6 cellular contexts compared by ENCODE assay signal in the genomic region with DNA sequence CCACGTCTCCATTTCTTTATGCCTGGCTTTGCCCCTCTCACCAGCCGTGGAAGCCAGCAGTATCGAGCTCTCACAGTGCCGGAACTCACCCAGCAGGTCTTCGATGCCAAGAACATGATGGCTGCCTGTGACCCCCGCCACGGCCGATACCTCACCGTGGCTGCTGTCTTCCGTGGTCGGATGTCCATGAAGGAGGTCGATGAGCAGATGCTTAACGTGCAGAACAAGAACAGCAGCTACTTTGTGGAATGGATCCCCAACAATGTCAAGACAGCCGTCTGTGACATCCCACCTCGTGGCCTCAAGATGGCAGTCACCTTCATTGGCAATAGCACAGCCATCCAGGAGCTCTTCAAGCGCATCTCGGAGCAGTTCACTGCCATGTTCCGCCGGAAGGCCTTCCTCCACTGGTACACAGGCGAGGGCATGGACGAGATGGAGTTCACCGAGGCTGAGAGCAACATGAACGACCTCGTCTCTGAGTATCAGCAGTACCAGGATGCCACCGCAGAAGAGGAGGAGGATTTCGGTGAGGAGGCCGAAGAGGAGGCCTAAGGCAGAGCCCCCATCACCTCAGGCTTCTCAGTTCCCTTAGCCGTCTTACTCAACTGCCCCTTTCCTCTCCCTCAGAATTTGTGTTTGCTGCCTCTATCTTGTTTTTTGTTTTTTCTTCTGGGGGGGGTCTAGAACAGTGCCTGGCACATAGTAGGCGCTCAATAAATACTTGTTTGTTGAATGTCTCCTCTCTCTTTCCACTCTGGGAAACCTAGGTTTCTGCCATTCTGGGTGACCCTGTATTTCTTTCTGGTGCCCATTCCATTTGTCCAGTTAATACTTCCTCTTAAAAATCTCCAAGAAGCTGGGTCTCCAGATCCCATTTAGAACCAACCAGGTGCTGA. TPM values are rescaled to one million over a fixed set of nuclear protein-coding genes. Genes with fewer than 3 reads are reported as not detected.
DNase-seq lines count a peak whose midpoint lies in the region; ATAC-seq and TF ChIP-seq lines count a peak whose summit lies in the region.
"Not testable (repeated sequence)": the region's sequence is repeated elsewhere in the genome, so short reads cannot be mapped to it uniquely, and the experiment has no call there.

No MANE protein-coding gene starts in this region.

- peaks cover 73% of the 10 kb centered on the region for H3K36me3 Mint-ChIP-seq in activated CD4-positive, alpha-beta memory T cell treated with anti-CD3 and anti-CD28 coated beads, Interleukin-2, amount 10 ng/mL, durations not matched to agents 7 days and 5 days (ENCODE audit: low read depth)
- peaks cover 73% of the 10 kb centered on the region for H3K36me3 Mint-ChIP-seq in central memory CD8-positive, alpha-beta T cell (ENCODE audit: insufficient read depth)

- H3K79me2 ChIP-seq in Loucy (ENCODE audit: insufficient read depth, low read length): peaks cover 76% of the 10 kb centered on the region

- H3K9me3 Mint-ChIP-seq in activated CD4-positive, alpha-beta memory T cell treated with anti-CD3 and anti-CD28 coated beads, Interleukin-2, amount 10 ng/mL, durations not matched to agents 7 days and 5 days; central memory CD8-positive, alpha-beta T cell: not testable (repeated sequence)

- H3K9me2 ChIP-seq in Loucy (replicated peaks; ENCODE audit: low read depth, low read length): not testable (repeated sequence)

- peaks cover 36 to 62% (median 44%) of the 10 kb centered on the region in 10 experiments for H3K4me1 ChIP-seq in BLaER1 treated with 17β-estradiol and CSF1 and Interleukin-3, amounts not matched to agents 10 nM and 100 nM
- H3K4me1 ChIP-seq in Loucy (ENCODE audit: insufficient read depth, low read length, poor library complexity, severe bottlenecking) (peaks cover 32% of the 10 kb centered on the region), lower lobe of right lung (peaks cover 31% of the 10 kb centered on the region)

- not testable (repeated sequence) for H3K9me3 ChIP-seq in BLaER1 treated with 17β-estradiol and CSF1 and Interleukin-3, amounts not matched to agents 10 nM and 100 nM (replicated peaks in 1 of 11); Loucy (ENCODE audit: insufficient read depth, low read depth, low read length); lower lobe of right lung

- H3K4me2 ChIP-seq in BLaER1 treated with 17β-estradiol and CSF1 and Interleukin-3, amounts not matched to agents 10 nM and 100 nM: peak overlapping the region; percentile 76 to 96 (median 90)
- peak overlapping the region; percentile 100 for H3K4me2 ChIP-seq in Loucy (ENCODE audit: low read depth, low read length, poor library complexity, severe bottlenecking)

- TF ChIP-seq CTCF in Loucy (conservative IDR thresholded peaks at IDR 0.05; ENCODE audit: low read length); lower lobe of right lung (IDR thresholded peaks at IDR 0.05): not testable (repeated sequence)

- ATAC-seq in central memory CD8-positive, alpha-beta T cell (replicated peaks; ENCODE audit: extremely low read depth, poor library complexity, severe bottlenecking); lower lobe of right lung: not testable (repeated sequence)

- POLR2A ChIA-PET in activated CD4-positive, alpha-beta memory T cell treated with anti-CD3 and anti-CD28 coated beads, Interleukin-2, amount 10 ng/mL, durations not matched to agents 7 days and 5 days (lab: Charles Lee): interaction anchor here (0.7 to 16.4 kb wide), 9 partner anchors 11 to 109 kb away, joined by 3 to 561 read pairs (median 16); a partner anchor contains a TSS

- not testable (repeated sequence) for DNase-seq in activated CD4-positive, alpha-beta memory T cell treated with anti-CD3 and anti-CD28 coated beads, Interleukin-2, amount 10 ng/mL, durations not matched to agents 7 days and 5 days; central memory CD8-positive, alpha-beta T cell (ENCODE audit: low spot score in 2 of 2)
- DNase-seq in lower lobe of right lung: peak; percentile 38
- DNase-seq in stimulated activated CD4-positive, alpha-beta T cell treated with anti-CD3 and anti-CD28 coated beads, Interleukin-15, amount 100 ng/mL, for 24 hours: peak; percentile 23

- H3K9ac ChIP-seq in BLaER1 treated with 17β-estradiol and CSF1 and Interleukin-3, amounts not matched to agents 10 nM and 100 nM: peak overlapping the region; percentile 54 to 100 (median 98); a peak in 19 of 22 replicates
- peak overlapping the region; percentile 38 for H3K9ac ChIP-seq in Loucy (ENCODE audit: low read depth, low read length, poor library complexity, severe bottlenecking)

- H3K4me3 ChIP-seq in BLaER1 treated with 17β-estradiol and CSF1 and Interleukin-3, amounts not matched to agents 10 nM and 100 nM: peak overlapping the region; percentile 81 to 98 (median 90); a peak in 16 of 20 replicates
- H3K4me3 ChIP-seq in Loucy (ENCODE audit: low read length, poor library complexity, severe bottlenecking): peak overlapping the region; percentile 98
- not testable (repeated sequence) for H3K4me3 ChIP-seq in lower lobe of right lung

- CTCF ChIA-PET in activated CD4-positive, alpha-beta memory T cell treated with anti-CD3 and anti-CD28 coated beads, Interleukin-2, amount 10 ng/mL, durations not matched to agents 7 days and 5 days (lab: Charles Lee): interaction anchor here (1.0 to 25.8 kb wide), 5 partner anchors 36 to 241 kb away, joined by 3 to 626 read pairs (median 20); a partner anchor contains a TSS

- intact Hi-C loops in lower lobe of right lung (cut with DNase I): loop anchor here (5.0 kb wide), 1 partner anchor 47 kb away; no protein-coding TSS in a partner anchor

- peaks cover 70 to 78% (median 77%) of the 10 kb centered on the region in 11 experiments for H4K20me1 ChIP-seq in BLaER1 treated with 17β-estradiol and CSF1 and Interleukin-3, amounts not matched to agents 10 nM and 100 nM
- H4K20me1 ChIP-seq in Loucy (ENCODE audit: insufficient read depth, low read length, poor library complexity, severe bottlenecking): peaks cover 65% of the 10 kb centered on the region

- not testable (repeated sequence) for H3K27me3 Mint-ChIP-seq in activated CD4-positive, alpha-beta memory T cell treated with anti-CD3 and anti-CD28 coated beads, Interleukin-2, amount 10 ng/mL, durations not matched to agents 7 days and 5 days; central memory CD8-positive, alpha-beta T cell

- peak overlapping the region in 8 of 11 experiments; percentile 9 to 49 (median 14); a peak in 7 of 22 replicates for H3K27ac ChIP-seq in BLaER1 treated with 17β-estradiol and CSF1 and Interleukin-3, amounts not matched to agents 10 nM and 100 nM
- not testable (repeated sequence) for H3K27ac ChIP-seq in lower lobe of right lung

- H3K27ac Mint-ChIP-seq in activated CD4-positive, alpha-beta memory T cell treated with anti-CD3 and anti-CD28 coated beads, Interleukin-2, amount 10 ng/mL, durations not matched to agents 7 days and 5 days: peak overlapping the region; percentile 71
- H3K27ac Mint-ChIP-seq in central memory CD8-positive, alpha-beta T cell (ENCODE audit: low read depth): peak overlapping the region; percentile 69

- not testable (repeated sequence) for H3K27me3 ChIP-seq in BLaER1 treated with 17β-estradiol and CSF1 and Interleukin-3, amounts not matched to agents 10 nM and 100 nM; lower lobe of right lung (ENCODE audit: low read depth)
- peaks cover 15% of the 10 kb centered on the region for H3K27me3 ChIP-seq in Loucy (ENCODE audit: insufficient read depth, low read length, poor library complexity, severe bottlenecking)

- peaks cover 46% of the 10 kb centered on the region for H3K4me1 Mint-ChIP-seq in activated CD4-positive, alpha-beta memory T cell treated with anti-CD3 and anti-CD28 coated beads, Interleukin-2, amount 10 ng/mL, durations not matched to agents 7 days and 5 days
- H3K4me1 Mint-ChIP-seq in central memory CD8-positive, alpha-beta T cell: peaks cover 45% of the 10 kb centered on the region

- not testable (repeated sequence) for H2AFZ ChIP-seq in Loucy (ENCODE audit: low read length)

- H3K36me3 ChIP-seq in BLaER1 treated with 17β-estradiol and CSF1 and Interleukin-3, amounts not matched to agents 10 nM and 100 nM: peaks cover 69 to 76% (median 75%) of the 10 kb centered on the region in 11 experiments
- H3K36me3 ChIP-seq in Loucy (ENCODE audit: insufficient read depth, low read length): peaks cover 60% of the 10 kb centered on the region
- peaks cover 73% of the 10 kb centered on the region for H3K36me3 ChIP-seq in lower lobe of right lung

- H3F3A ChIP-seq in Loucy (ENCODE audit: low read depth): peaks cover 32% of the 10 kb centered on the region

- peak overlapping the region; percentile 84 for H3K4me3 Mint-ChIP-seq in activated CD4-positive, alpha-beta memory T cell treated with anti-CD3 and anti-CD28 coated beads, Interleukin-2, amount 10 ng/mL, durations not matched to agents 7 days and 5 days
- peak overlapping the region; percentile 94 for H3K4me3 Mint-ChIP-seq in central memory CD8-positive, alpha-beta T cell

RNA-seq across cellular contexts. Expression of a gene that starts 3.9 kb away (rescaled TPM):
- 1,000 to 10,000 TPM; 1,162 to 1,172 TPM for total RNA-seq in activated CD4-positive, alpha-beta memory T cell treated with anti-CD3 and anti-CD28 coated beads, Interleukin-2, amount 10 ng/mL, durations not matched to agents 7 days and 5 days
- total RNA-seq in lower lobe of right lung: 292 TPM

RNA-seq across cellular contexts. Expression of a gene that starts 7.0 kb away (rescaled TPM):
- 10 to 100 TPM; 49.7 to 54.6 TPM for total RNA-seq in activated CD4-positive, alpha-beta memory T cell treated with anti-CD3 and anti-CD28 coated beads, Interleukin-2, amount 10 ng/mL, durations not matched to agents 7 days and 5 days
- 24.5 TPM for total RNA-seq in lower lobe of right lung

RNA-seq across cellular contexts. Expression of a gene that starts 18.4 kb away (rescaled TPM):
- 100 to 1,000 TPM; 125 to 131 TPM for total RNA-seq in activated CD4-positive, alpha-beta memory T cell treated with anti-CD3 and anti-CD28 coated beads, Interleukin-2, amount 10 ng/mL, durations not matched to agents 7 days and 5 days
- 151 TPM for total RNA-seq in lower lobe of right lung

RNA-seq across cellular contexts. Expression of a gene that starts 20.3 kb away (rescaled TPM):
- total RNA-seq in activated CD4-positive, alpha-beta memory T cell treated with anti-CD3 and anti-CD28 coated beads, Interleukin-2, amount 10 ng/mL, durations not matched to agents 7 days and 5 days: 10 to 100 TPM; 11.2 to 13.1 TPM
- 18.0 TPM for total RNA-seq in lower lobe of right lung

RNA-seq across cellular contexts. Expression of a gene that starts 33.3 kb away (rescaled TPM):
- 10 to 100 TPM; 40.5 to 41.1 TPM for total RNA-seq in activated CD4-positive, alpha-beta memory T cell treated with anti-CD3 and anti-CD28 coated beads, Interleukin-2, amount 10 ng/mL, durations not matched to agents 7 days and 5 days
- 10.0 TPM for total RNA-seq in lower lobe of right lung
